Comparison of ENCODE assay signal across 8 cellular contexts in the genomic region with DNA sequence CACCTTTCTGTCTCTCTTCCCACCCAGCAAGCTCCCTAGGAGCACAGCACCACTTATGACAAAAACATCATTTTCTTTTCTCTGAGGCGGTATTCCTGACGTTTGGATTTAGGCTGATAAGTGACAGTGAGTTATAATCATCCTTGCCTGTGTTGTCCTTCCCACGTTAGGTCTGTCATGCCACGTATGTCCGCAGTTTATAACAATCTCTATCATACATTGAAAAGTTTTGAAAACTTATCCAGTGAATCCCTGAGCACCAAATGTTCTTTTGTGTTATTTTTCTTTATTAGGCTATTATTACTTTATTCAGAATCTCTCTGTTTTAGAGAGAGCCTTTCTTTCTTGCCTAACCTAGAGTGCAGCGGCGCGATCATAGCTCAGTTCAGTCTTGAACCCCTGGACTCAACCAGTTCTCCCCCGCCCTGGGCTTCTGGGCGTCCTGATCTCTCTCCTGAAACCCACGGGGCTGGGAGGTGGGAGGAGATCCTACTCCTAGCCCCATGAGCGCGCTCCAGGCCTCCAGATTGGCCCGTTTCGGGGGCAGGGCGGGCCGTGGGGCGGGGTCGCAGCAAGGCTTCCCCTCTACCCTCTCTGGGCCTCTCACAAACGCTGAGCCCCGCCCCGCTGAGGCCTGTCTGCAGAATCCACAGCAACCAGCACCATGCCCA. TPM values are rescaled to one million over a fixed set of nuclear protein-coding genes. Genes with fewer than 3 reads are reported as not detected.
DNase-seq lines count a peak whose midpoint lies in the region; ATAC-seq and TF ChIP-seq lines count a peak whose summit lies in the region.

A gene (plus strand): TSS at position 606 of the 671 bp plus-strand sequence. CDS start 59 bp downstream, at position 665.

- peak; percentile 77 for ATAC-seq in GM19351 (IDR thresholded peaks at IDR 0.05; ENCODE audit: unreplicated experiment)
- peak; percentile 70 for ATAC-seq in HG03558 (IDR thresholded peaks at IDR 0.05; ENCODE audit: extremely low read depth, unreplicated experiment)
- peak; percentile 89 for ATAC-seq in thoracic aorta (ENCODE audit: insufficient number of reproducible peaks, low FRiP score, low read depth)

- intact Hi-C loops in cardiac septum (cut with DNase I): no loop called here

- H3K9me3 ChIP-seq in SK-N-SH (no peaks in the 10 kb centered on the region), parathyroid adenoma (ENCODE audit: control insufficient read depth, low read length) (no peaks in the 10 kb centered on the region), thoracic aorta (no peaks in the 10 kb centered on the region)

- peak within 1 kb of the TSS; percentile 82; the same call in 1 of the 2 replicates for H2AFZ ChIP-seq in SK-N-SH (ENCODE audit: low read depth)
- H2AFZ ChIP-seq in parathyroid adenoma: peak within 1 kb of the TSS; percentile 34

- peaks cover 19% of the 10 kb centered on the region for H3K4me1 Mint-ChIP-seq in activated naive CD8-positive, alpha-beta T cell (ENCODE audit: low read depth)

- 16% methylated on average over 20 of the region's 22 CpGs for WGBS in SK-N-SH (ENCODE audit: low lambda C conversion rate)

- H3K9me2 ChIP-seq in SK-N-SH: no peaks in the 10 kb centered on the region

- H3K9ac ChIP-seq in SK-N-SH: peak within 1 kb of the TSS; percentile 49
- H3K9ac ChIP-seq in parathyroid adenoma: no peak within 1 kb of the TSS

- H3F3A ChIP-seq in SK-N-SH (replicated peaks; ENCODE audit: insufficient read depth): no peaks in the 10 kb centered on the region

- H3K36me3 ChIP-seq in SK-N-SH (replicated peaks in 1 of 2; ENCODE audit: control insufficient read depth in 1 of 2, insufficient read depth in 2 of 2, low read length in 1 of 2) (no peaks in the 10 kb centered on the region), parathyroid adenoma (ENCODE audit: control insufficient read depth, insufficient read depth, low read length) (no peaks in the 10 kb centered on the region), thoracic aorta (peaks cover 5% of the 10 kb centered on the region)

- H3K27ac ChIP-seq in SK-N-SH (ENCODE audit: low read depth in 2 of 2, low read length in 1 of 2) (no peak within 1 kb of the TSS), parathyroid adenoma (no peak within 1 kb of the TSS), thoracic aorta (peak within 1 kb of the TSS; percentile 39 to 42)

- DNase-seq in AG09319 (ENCODE audit: extremely low read depth, low read depth): peak; percentile 52
- DNase-seq in SK-N-SH: peak; percentile 96
- peak; percentile 96 for DNase-seq in cardiac septum (ENCODE audit: low spot score)
- DNase-seq in thoracic aorta (ENCODE audit: low spot score): peak; percentile 65

- TF ChIP-seq CTCF in AG09319 (IDR thresholded peaks at IDR 0.05; ENCODE audit: low read depth, low read length) (no peak), SK-N-SH (IDR thresholded peaks at IDR 0.05) (no peak), parathyroid adenoma (IDR thresholded peaks at IDR 0.05) (no peak), thoracic aorta (IDR thresholded peaks at IDR 0.05) (no peak)

- CTCF ChIA-PET in SK-N-SH (lab: Yijun Ruan, JAX): interaction anchor here (0.6 to 5.2 kb wide), 6 partner anchors 9 to 135 kb away, joined by 3 to 27 read pairs (median 6); no protein-coding TSS in a partner anchor

- H3K27me3 ChIP-seq in SK-N-SH (ENCODE audit: insufficient read depth): no peaks in the 10 kb centered on the region
- no peaks in the 10 kb centered on the region for H3K27me3 ChIP-seq in parathyroid adenoma (ENCODE audit: control insufficient read depth, insufficient read depth, low read length)
- H3K27me3 ChIP-seq in thoracic aorta (replicated peaks; ENCODE audit: insufficient read depth): no peaks in the 10 kb centered on the region

- TF ChIP-seq EP300 in SK-N-SH (IDR thresholded peaks at IDR 0.05; ENCODE audit: borderline replicate concordance in 1 of 2, low read depth in 1 of 2, low read length in 1 of 2): no peak

- H3K4me1 ChIP-seq in SK-N-SH (ENCODE audit: control insufficient read depth in 1 of 2, insufficient read depth in 2 of 2, low read depth in 1 of 2, low read length in 1 of 2): peaks cover 7% of the 10 kb centered on the region in 2 experiments; a peak in 2 of 4 replicates
- no peaks in the 10 kb centered on the region for H3K4me1 ChIP-seq in parathyroid adenoma
- peaks cover 6 to 11% of the 10 kb centered on the region in 2 donors for H3K4me1 ChIP-seq in thoracic aorta (ENCODE audit: control insufficient read depth in 1 of 2, low read depth in 2 of 2)

- H3K27ac Mint-ChIP-seq in activated naive CD8-positive, alpha-beta T cell: no peak within 1 kb of the TSS

- no peaks in the 10 kb centered on the region for H4K20me1 ChIP-seq in SK-N-SH (ENCODE audit: insufficient read depth)

- H3K4me3 Mint-ChIP-seq in activated naive CD8-positive, alpha-beta T cell: peak within 1 kb of the TSS; percentile 68

- H3K4me3 ChIP-seq in SK-N-SH (ENCODE audit: low read depth in 2 of 2, low read length in 1 of 2) (peak within 1 kb of the TSS; percentile 36 to 61), parathyroid adenoma (ENCODE audit: low read depth, low read length) (peak within 1 kb of the TSS; percentile 61), thoracic aorta (peak within 1 kb of the TSS; percentile 78)

- POLR2A ChIA-PET in SK-N-SH (lab: Yijun Ruan, JAX): interaction anchor here (0.9 kb wide), 1 partner anchor 119 kb away, joined by 3 read pairs; a partner anchor contains a TSS

- no peaks in the 10 kb centered on the region for H3K9me3 Mint-ChIP-seq in activated naive CD8-positive, alpha-beta T cell (ENCODE audit: low read depth)

- peaks cover 3% of the 10 kb centered on the region for H3K36me3 Mint-ChIP-seq in activated naive CD8-positive, alpha-beta T cell

- H3K79me2 ChIP-seq in SK-N-SH (ENCODE audit: insufficient read depth) (no peaks in the 10 kb centered on the region), parathyroid adenoma (no peaks in the 10 kb centered on the region)

- TF ChIP-seq RAD21 in SK-N-SH (IDR thresholded peaks at IDR 0.05; ENCODE audit: low read length): no peak

- no peaks in the 10 kb centered on the region for H3K27me3 Mint-ChIP-seq in activated naive CD8-positive, alpha-beta T cell

- H3K4me2 ChIP-seq in SK-N-SH (peak within 1 kb of the TSS; percentile 92), parathyroid adenoma (ENCODE audit: low read length) (peak within 1 kb of the TSS; percentile 85)

TF ChIP-seq in SK-N-SH, 30 proteins besides CTCF, POLR2A, EP300 and RAD21:
- TF ChIP-seq, protein P1, sequence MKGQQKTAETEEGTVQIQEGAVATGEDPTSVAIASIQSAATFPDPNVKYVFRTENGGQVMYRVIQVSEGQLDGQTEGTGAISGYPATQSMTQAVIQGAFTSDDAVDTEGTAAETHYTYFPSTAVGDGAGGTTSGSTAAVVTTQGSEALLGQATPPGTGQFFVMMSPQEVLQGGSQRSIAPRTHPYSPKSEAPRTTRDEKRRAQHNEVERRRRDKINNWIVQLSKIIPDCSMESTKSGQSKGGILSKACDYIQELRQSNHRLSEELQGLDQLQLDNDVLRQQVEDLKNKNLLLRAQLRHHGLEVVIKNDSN (IDR thresholded peaks at IDR 0.05; ENCODE audit: borderline replicate concordance, low read depth): peak; percentile 43; the same call in 1 of the 2 replicates
- TF ChIP-seq, protein P2, sequence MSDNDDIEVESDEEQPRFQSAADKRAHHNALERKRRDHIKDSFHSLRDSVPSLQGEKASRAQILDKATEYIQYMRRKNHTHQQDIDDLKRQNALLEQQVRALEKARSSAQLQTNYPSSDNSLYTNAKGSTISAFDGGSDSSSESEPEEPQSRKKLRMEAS (IDR thresholded peaks at IDR 0.05; ENCODE audit: low read depth): no peak
- TF ChIP-seq TAF1 (IDR thresholded peaks at IDR 0.05; ENCODE audit: borderline replicate concordance, low read depth, low read length) (0 out of 2 replicates have a peak, but pooled peaks have one; percentile 13), YY1 (IDR thresholded peaks at IDR 0.05; ENCODE audit: low read depth) (no peak), RFX5 (IDR thresholded peaks at IDR 0.05; ENCODE audit: low read length) (0 out of 2 replicates have a peak, but pooled peaks have one; percentile 10)

RNA-seq across cellular contexts. Expression of the gene that starts here (rescaled TPM):
- 70.2 and 97.6 TPM in 2 replicates for polyA plus RNA-seq in SK-N-SH (2012; rRNA removed)
- 23.0 and 24.2 TPM in 2 replicates for polyA plus RNA-seq in SK-N-SH (2012; cell fraction: cytosol; rRNA removed)
- 693 and 732 TPM in 2 replicates for polyA plus RNA-seq in SK-N-SH (2012; cell fraction: nucleus; rRNA removed)
- total RNA-seq in cardiac septum (43.5 TPM), thoracic aorta (10 to 100 TPM; 49.0 to 72.4 TPM)

Comparison
In these comparisons a context has a peak if more than half of its experiments do, and no peak if none do; other contexts are left out.
1. H3K27ac ChIP-seq: peak in thoracic aorta (2 of 2); none in SK-N-SH (0 of 2) and parathyroid adenoma (single experiment).
2. Peak in every context shown above with its lines, with median percentiles within 50 percentile points of each other: DNase-seq, ATAC-seq and H3K4me3 ChIP-seq.